ENCODE assay signal across 21 cellular contexts in genomic region chr22:27788889-27789288, GRCh38. TPM values are rescaled to one million over a fixed set of nuclear protein-coding genes. Genes with fewer than 3 reads are reported as not detected.
A peak's percentile ranks its signal among the peaks of the same experiment; 100 is the strongest.
DNase-seq lines count a peak whose midpoint lies in the region; FAIRE-seq and TF ChIP-seq lines count a peak whose summit lies in the region.
"Had no signal": no experiment of that assay in that cellular context is flagged by ENCODE, and none has a peak within 500 bp of the region (broad histone marks: within the 10 kb centered on the region; RNA-seq: fewer than 3 reads in every experiment).

No MANE protein-coding gene starts in this region.

- H3K36me3 ChIP-seq in osteoblast (ENCODE audit: insufficient read depth, low read length): no peaks in the 10 kb centered on the region

- no peaks in the 10 kb centered on the region for H3K4me1 ChIP-seq in osteoblast (ENCODE audit: insufficient read depth, low read length)

- no peak overlapping the region for H2AFZ ChIP-seq in osteoblast (ENCODE audit: low read length)
- H2AFZ ChIP-seq: GM23338 had no signal

- H3K4me3 ChIP-seq in osteoblast (ENCODE audit: insufficient read depth, low read length): no peak overlapping the region
- H3K4me3 ChIP-seq: GM23338 had no signal

- no peak overlapping the region for H3K4me2 ChIP-seq in osteoblast (ENCODE audit: insufficient read depth, low read length)
- H3K4me2 ChIP-seq: GM23338 had no signal

- no peaks in the 10 kb centered on the region for H4K20me1 ChIP-seq in osteoblast (ENCODE audit: insufficient read depth, low read length)

- DNase-seq in astrocyte of the hippocampus (ENCODE audit: low read depth, low spot score) (peak; percentile 75), dedifferentiated amniotic fluid mesenchymal stem cell (ENCODE audit: extremely low spot score) (peak; percentile 35), osteoblast (ENCODE audit: insufficient read length, low spot score, missing footprints) (peak; percentile 10), urothelium cell line (ENCODE audit: low spot score) (no peak), islet precursor cell (no peak), HUDEP-2 (lab: John Stamatoyannopoulos, UW; ENCODE audit: unreplicated experiment in 76 of 76) (no peak), NCI-H1105 (lab: John Stamatoyannopoulos, UW) (no peak)
- DNase-seq: AML-193; DMS79; NCI-H1105 treated with DMSO at 0.1 percent for 48 hours; NCI-H1694; NCI-H2081 treated with DMSO at 0.1 percent for 48 hours; NCI-H748 treated with DMSO at 0.1 percent for 48 hours; NK-92 treated with Interleukin-12 subunit alpha and Interleukin-12 subunit beta, amount 100 ng/mL, for 24 hours; Right ventricle myocardium superior had no signal

- no peaks in the 10 kb centered on the region for H3K79me2 ChIP-seq in osteoblast (ENCODE audit: insufficient read depth, low read length)

- FAIRE-seq in urothelium cell line (lab: Jason Lieb, UNC): peak; percentile 71
- FAIRE-seq: D721Med, GM12892, GM18507, RCC 7860 had no signal

- H3K27ac ChIP-seq in osteoblast (ENCODE audit: low read depth, low read length): no peak overlapping the region
- H3K27ac ChIP-seq: C4-2B had no signal

- peaks cover 30% of the 10 kb centered on the region for H3K27me3 ChIP-seq in osteoblast (ENCODE audit: insufficient read depth, low read length)

- no peaks in the 10 kb centered on the region for H3K9me3 ChIP-seq in osteoblast (ENCODE audit: low read depth, low read length)

- no peak for TF ChIP-seq CTCF in osteoblast (IDR thresholded peaks at IDR 0.05; ENCODE audit: extremely low read depth, low read depth, low read length)

RNA-seq across cellular contexts. Expression of gene MN1, which starts 12.7 kb away (rescaled TPM):
- total RNA-seq in osteoblast: 4.7 and 6.2 TPM in 2 replicates

Comparison
In these comparisons a context has a peak if more than half of its experiments do, and no peak if none do; other contexts are left out.
1. DNase-seq: peak in astrocyte of the hippocampus (single experiment), dedifferentiated amniotic fluid mesenchymal stem cell (single experiment) and osteoblast (single experiment); none in urothelium cell line (single experiment), islet precursor cell (single experiment), HUDEP-2 (0 of 76) and NCI-H1105 (single experiment).